ENCODE assay signal across 33 cellular contexts in genomic region chr16:55123652-55124051, GRCh38.
"Had no signal": no experiment of that assay in that cellular context is flagged by ENCODE, and none has a peak within 500 bp of the region (broad histone marks: within the 10 kb centered on the region; RNA-seq: fewer than 3 reads in every experiment).

No MANE protein-coding gene starts in this region.

- H3K4me1 ChIP-seq: adrenal gland, ascending aorta, body of pancreas, breast epithelium had no signal

- H3K27me3 ChIP-seq: adrenal gland, ascending aorta, body of pancreas, brain microvascular endothelial cell, breast epithelium, cardiac muscle cell had no signal

- FAIRE-seq: astrocyte, bronchial epithelial cell, colon had no signal

- H3K36me3 ChIP-seq: adrenal gland, ascending aorta, brain microvascular endothelial cell, breast epithelium, cardiac muscle cell had no signal

- H3K27ac ChIP-seq: adrenal gland, ascending aorta, body of pancreas, brain microvascular endothelial cell, breast epithelium, cardiac muscle cell had no signal

- H3K4me3 ChIP-seq: adrenal gland, ascending aorta, body of pancreas, breast epithelium, cardiac muscle cell had no signal

- H3K9me3 ChIP-seq: adrenal gland, ascending aorta had no signal

- DNase-seq: activated effector memory CD4-positive, alpha-beta T cell treated with anti-CD3 and anti-CD28 coated beads, Interleukin-2, amount 50 U/mL, for 16 hours; activated effector memory CD4-positive, alpha-beta T cell treated with Interleukin-2 at 50 U/mL for 16 hours; activated gamma-delta T cell; activated gamma-delta T cell treated with Interleukin-2 at 50 U/mL for 16 hours; activated naive CD4-positive, alpha-beta T cell; activated naive CD4-positive, alpha-beta T cell treated with anti-CD3 and anti-CD28 coated beads for 36 hours; activated naive CD4-positive, alpha-beta T cell treated with anti-CD3 and anti-CD28 coated beads, Interleukin-2, amount 10 ng/mL, durations not matched to agents 7 days and 5 days; activated naive CD4-positive, alpha-beta T cell treated with anti-CD3 and anti-CD28 coated beads, Interleukin-2, amount 50 U/mL, for 16 hours; activated naive CD4-positive, alpha-beta T cell treated with Interleukin-2 at 50 U/mL for 16 hours; activated naive CD8-positive, alpha-beta T cell treated with anti-CD3 and anti-CD28 coated beads for 36 hours; activated naive CD8-positive, alpha-beta T cell treated with anti-CD3 and anti-CD28 coated beads, Interleukin-2, amount 10 ng/mL, durations not matched to agents 7 days and 5 days; activated naive CD8-positive, alpha-beta T cell treated with anti-CD3 and anti-CD28 coated beads, Interleukin-2, amount 50 U/mL, for 24 hours; activated T-cell treated with anti-CD3 and anti-CD28 coated beads, Interleukin-2, amount 50 U/mL, for 4 hours; activated T-cell treated with anti-CD3 and anti-CD28 coated beads, Interleukin-2, amount 50 U/mL, for 48 hours; activated T-cell treated with anti-CD3 and anti-CD28 coated beads, Interleukin-2, amount 50 U/mL, for 72 hours; adrenal gland; amniotic stem cell; amygdala; anterior cingulate cortex; aorta; body of pancreas; brain microvascular endothelial cell; caudate nucleus; central memory CD4-positive, alpha-beta T cell; cerebellar nuclear complex had no signal

- ATAC-seq: activated naive CD4-positive, alpha-beta T cell treated with anti-CD3 and anti-CD28 coated beads, Interleukin-2, amount 50 U/mL, for 72 hours; activated naive CD8-positive, alpha-beta T cell treated with anti-CD3 and anti-CD28 coated beads, Interleukin-2, amount 50 U/mL, for 24 hours; activated T-cell treated with anti-CD3 and anti-CD28 coated beads, Interleukin-2, amount 50 U/mL, for 4 hours; activated T-cell treated with anti-CD3 and anti-CD28 coated beads, Interleukin-2, amount 50 U/mL, for 72 hours; activated T-helper 17 cell treated with anti-CD3 and anti-CD28 coated beads, Interleukin-2, amount 50 U/mL, for 72 hours; body of pancreas had no signal
